Comparison of ENCODE assay signal across 1 cellular context in the genomic region with DNA sequence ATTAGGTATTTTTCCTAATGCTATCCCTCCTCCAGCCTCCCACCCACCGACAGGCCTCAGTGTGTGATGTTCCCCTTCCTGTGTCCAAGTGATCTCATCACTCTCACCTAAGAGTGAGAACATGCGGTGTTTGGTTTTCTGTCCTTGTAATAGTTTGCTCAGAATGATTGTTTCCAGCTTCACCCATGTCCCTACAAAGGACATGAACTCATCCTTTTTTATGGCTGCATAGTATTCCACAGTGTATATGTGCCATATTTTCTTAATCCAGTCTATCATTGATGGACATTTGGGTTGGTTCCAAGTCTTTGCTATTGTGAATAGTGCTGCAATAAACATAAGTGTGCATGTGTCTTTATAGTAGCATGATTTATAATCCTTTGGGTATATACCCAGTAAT.
A peak's percentile ranks its signal among the peaks of the same experiment; 100 is the strongest.
TF ChIP-seq lines count a peak whose summit lies in the region.

No MANE protein-coding gene starts in this region.

TF ChIP-seq in HEK293, 187 proteins besides CTCF, POLR2A, EP300 and RAD21:
- TF ChIP-seq, protein P1, sequence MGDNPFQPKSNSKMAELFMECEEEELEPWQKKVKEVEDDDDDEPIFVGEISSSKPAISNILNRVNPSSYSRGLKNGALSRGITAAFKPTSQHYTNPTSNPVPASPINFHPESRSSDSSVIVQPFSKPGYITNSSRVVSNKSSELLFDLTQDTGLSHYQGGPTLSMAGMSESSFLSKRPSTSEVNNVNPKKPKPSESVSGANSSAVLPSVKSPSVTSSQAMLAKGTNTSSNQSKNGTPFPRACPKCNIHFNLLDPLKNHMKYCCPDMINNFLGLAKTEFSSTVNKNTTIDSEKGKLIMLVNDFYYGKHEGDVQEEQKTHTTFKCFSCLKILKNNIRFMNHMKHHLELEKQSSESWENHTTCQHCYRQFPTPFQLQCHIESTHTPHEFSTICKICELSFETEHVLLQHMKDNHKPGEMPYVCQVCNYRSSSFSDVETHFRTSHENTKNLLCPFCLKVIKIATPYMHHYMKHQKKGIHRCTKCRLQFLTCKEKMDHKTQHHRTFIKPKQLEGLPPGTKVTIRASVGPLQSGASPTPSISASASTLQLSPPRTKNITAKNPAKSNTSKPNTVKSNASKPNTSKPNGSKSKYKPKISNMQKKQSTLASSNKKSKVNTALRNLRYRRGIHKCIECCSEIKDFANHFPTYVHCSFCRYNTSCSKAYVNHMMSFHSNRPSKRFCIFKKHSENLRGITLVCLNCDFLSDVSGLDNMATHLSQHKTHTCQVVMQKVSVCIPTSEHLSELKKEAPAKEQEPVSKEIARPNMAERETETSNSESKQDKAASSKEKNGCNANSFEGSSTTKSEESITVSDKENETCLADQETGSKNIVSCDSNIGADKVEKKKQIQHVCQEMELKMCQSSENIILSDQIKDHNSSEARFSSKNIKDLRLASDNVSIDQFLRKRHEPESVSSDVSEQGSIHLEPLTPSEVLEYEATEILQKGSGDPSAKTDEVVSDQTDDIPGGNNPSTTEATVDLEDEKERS (tag by site-specific recombination; IDR thresholded peaks at IDR 0.05), result 0 out of 2 replicates have a peak, but pooled peaks have one; percentile 68
- TF ChIP-seq, protein P2, sequence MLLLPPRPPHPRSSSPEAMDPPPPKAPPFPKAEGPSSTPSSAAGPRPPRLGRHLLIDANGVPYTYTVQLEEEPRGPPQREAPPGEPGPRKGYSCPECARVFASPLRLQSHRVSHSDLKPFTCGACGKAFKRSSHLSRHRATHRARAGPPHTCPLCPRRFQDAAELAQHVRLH (tag by site-specific recombination; IDR thresholded peaks at IDR 0.05), result peak; percentile 80
- TF ChIP-seq ZNF146 (tag by site-specific recombination; IDR thresholded peaks at IDR 0.05), result peak; percentile 99
